16 cellular contexts compared by ENCODE assay signal in the genomic region with DNA sequence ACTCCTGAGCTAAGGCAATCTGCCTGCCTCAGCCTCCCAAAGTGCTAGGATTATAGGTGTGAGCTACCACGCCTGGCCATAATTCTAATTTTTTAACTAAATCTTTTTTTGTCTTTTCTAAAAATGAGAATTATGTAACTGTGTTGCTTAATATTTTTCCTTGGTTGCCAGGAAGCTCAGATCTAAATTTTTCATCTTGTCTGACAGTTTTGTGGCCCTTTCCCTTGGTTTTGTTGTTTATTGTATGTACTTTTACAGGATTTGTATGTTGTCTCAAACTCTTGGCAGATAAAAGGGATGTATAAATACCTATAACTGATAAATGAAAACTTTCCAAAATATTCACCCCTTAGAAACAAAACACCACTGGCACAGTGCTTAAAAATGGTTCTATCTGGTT.
"Had no signal": no experiment of that assay in that cellular context is flagged by ENCODE, and none has a peak within 500 bp of the region (broad histone marks: within the 10 kb centered on the region; RNA-seq: fewer than 3 reads in every experiment).

No MANE protein-coding gene starts in this region.

- H3K27me3 ChIP-seq: cardiac muscle cell, right lobe of liver had no signal

- H3K4me1 ChIP-seq: prostate gland, right lobe of liver had no signal

- H3K27ac ChIP-seq: cardiac muscle cell, prostate gland, right lobe of liver, VCaP had no signal

- DNase-seq: activated CD4-positive, alpha-beta T cell treated with anti-CD3 and anti-CD28 coated beads for 4 hours; activated CD8-positive, alpha-beta memory T cell treated with anti-CD3 and anti-CD28 coated beads, Interleukin-2, amount 50 U/mL, for 4 hours; activated CD8-positive, alpha-beta T cell treated with anti-CD3 and anti-CD28 coated beads for 36 hours; activated gamma-delta T cell treated with Interleukin-2 at 50 U/mL for 16 hours; activated naive CD8-positive, alpha-beta T cell treated with anti-CD3 and anti-CD28 coated beads, Interleukin-2, amount 10 ng/mL, durations not matched to agents 7 days and 5 days; activated T-cell treated with anti-CD3 and anti-CD28 coated beads, Interleukin-2, amount 50 U/mL, for 72 hours; immature natural killer cell; left colon; occipital lobe; right lobe of liver; stimulated activated CD4-positive, alpha-beta T cell treated with anti-CD3 and anti-CD28 coated beads, Interleukin-12 subunit alpha, Interleukin-12 subunit beta, amount 100 ng/mL, for 4 hours; stimulated activated naive CD4-positive, alpha-beta T cell treated with Interleukin-2 at 50 U/mL for 16 hours; T1000 had no signal

- H3K36me3 ChIP-seq: cardiac muscle cell, prostate gland, right lobe of liver had no signal

- H3K9me3 ChIP-seq: prostate gland, right lobe of liver had no signal

- ATAC-seq: activated CD8-positive, alpha-beta T cell treated with anti-CD3 and anti-CD28 coated beads for 36 hours; activated T-cell treated with anti-CD3 and anti-CD28 coated beads, Interleukin-2, amount 50 U/mL, for 72 hours; left colon; right lobe of liver had no signal

- H3K4me3 ChIP-seq: cardiac muscle cell, prostate gland, right lobe of liver had no signal
